ENCODE assay signal across 8 cellular contexts in the genomic region with DNA sequence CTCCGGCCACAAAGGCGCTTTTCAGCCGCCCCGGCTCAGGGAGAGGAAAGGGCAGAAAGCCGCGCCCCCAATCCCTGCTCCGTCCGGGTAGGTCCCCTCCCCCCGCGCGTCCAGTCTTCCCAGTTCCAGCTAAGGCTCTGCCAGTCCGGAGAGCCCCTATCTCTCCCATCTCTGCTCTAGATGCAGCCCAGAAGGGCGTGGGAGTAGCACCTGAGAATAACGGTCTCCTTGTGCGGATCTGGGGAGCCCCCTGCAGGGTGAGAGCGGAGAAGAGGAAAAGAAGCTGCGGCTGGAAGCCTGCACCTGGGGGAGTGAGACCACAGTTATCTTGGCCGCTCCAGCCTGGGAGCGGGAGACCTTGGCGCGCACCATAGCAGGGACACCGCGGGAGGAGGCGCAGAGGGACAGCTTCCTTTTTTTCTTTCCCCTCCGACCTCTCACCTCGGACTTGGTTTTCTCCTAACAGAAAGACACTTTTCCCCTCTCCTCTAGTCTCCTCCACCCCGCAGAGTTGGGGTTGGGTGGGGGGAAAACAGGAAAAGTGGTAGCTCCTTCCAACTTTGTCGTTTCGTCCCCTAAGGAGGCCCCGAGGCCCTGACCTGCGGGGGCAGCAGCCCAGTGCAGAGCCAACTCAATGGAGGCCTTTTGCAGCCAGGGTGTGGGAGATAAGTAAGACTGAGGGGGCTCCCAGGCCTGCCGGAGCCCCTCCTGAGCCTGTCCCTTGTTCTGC. TPM values are rescaled to one million over a fixed set of nuclear protein-coding genes. Genes with fewer than 3 reads are reported as not detected.
DNase-seq lines count a peak whose midpoint lies in the region; ATAC-seq and TF ChIP-seq lines count a peak whose summit lies in the region.

No MANE protein-coding gene starts in this region.

- peaks cover 62% of the 10 kb centered on the region for H3K27me3 Mint-ChIP-seq in activated naive CD8-positive, alpha-beta T cell treated with anti-CD3 and anti-CD28 coated beads, Interleukin-2, amount 10 ng/mL, durations not matched to agents 7 days and 5 days

- in situ Hi-C loops in GM23248 (cut with MboI), result loop anchor here (10.0 kb wide), 1 partner anchor 143 kb away; no protein-coding TSS in a partner anchor
- in situ Hi-C loops in SK-MEL-5 (cut with HindIII; ENCODE audit: low pct_unique_long_range_greater_than_20kb, low sequenced_read_pairs), result no loop called here

- H3K36me3 ChIP-seq in A673 (ENCODE audit: insufficient read depth, low read length, poor library complexity, severe bottlenecking), result no peaks in the 10 kb centered on the region
- no peaks in the 10 kb centered on the region for H3K36me3 ChIP-seq in GM23248 (ENCODE audit: low read depth)

- BruUV-seq in A673 (replicated peaks; lab: Mats Ljungman, UMichigan), result no TSS peak

- peaks cover 10% of the 10 kb centered on the region for H3K36me3 Mint-ChIP-seq in activated naive CD8-positive, alpha-beta T cell treated with anti-CD3 and anti-CD28 coated beads, Interleukin-2, amount 10 ng/mL, durations not matched to agents 7 days and 5 days

- no peaks in the 10 kb centered on the region for H4K20me1 ChIP-seq in GM23248 (ENCODE audit: insufficient read depth)

- peaks cover 16% of the 10 kb centered on the region; the same call in 1 of the 2 replicates for H3F3A ChIP-seq in GM23248 (ENCODE audit: insufficient read depth)

- TF ChIP-seq CTCF in A673 (conservative IDR thresholded peaks at IDR 0.05; ENCODE audit: low read depth, low read length), result peak; percentile 57

- H2AFZ ChIP-seq in GM23248, result peak overlapping the region; percentile 62

- 7 to 10% methylated on average over 29 to 32 of the region's 32 CpGs for WGBS in GM23248 (ENCODE audit: low coverage in 1 of 2, low lambda C conversion rate in 2 of 2, missing lambda C conversion rate in 2 of 2), 2 experiments

- no peaks in the 10 kb centered on the region for H3K9me2 ChIP-seq in GM23248 (ENCODE audit: insufficient read depth)

- no peak overlapping the region for H3K9ac ChIP-seq in GM23248

- H3K27ac ChIP-seq in A673 (ENCODE audit: low read depth, low read length, poor library complexity, severe bottlenecking) (no peak overlapping the region), GM23248 (no peak overlapping the region)

- peak overlapping the region; percentile 67 for H3K4me3 Mint-ChIP-seq in activated naive CD8-positive, alpha-beta T cell treated with anti-CD3 and anti-CD28 coated beads, Interleukin-2, amount 10 ng/mL, durations not matched to agents 7 days and 5 days

- intact Hi-C loops in A673 (cut with micrococcal nuclease; ENCODE audit: unreplicated experiment), result no loop called here

- H3K27ac Mint-ChIP-seq in activated naive CD8-positive, alpha-beta T cell treated with anti-CD3 and anti-CD28 coated beads, Interleukin-2, amount 10 ng/mL, durations not matched to agents 7 days and 5 days, result no peak overlapping the region

- POLR2A ChIA-PET in A673 (lab: Charles Lee; ENCODE audit: low non-redundant PET), result interaction anchor here (0.6 kb wide), 2 partner anchors 29 to 127 kb away, joined by 4 to 20 read pairs; no protein-coding TSS in a partner anchor
- POLR2A ChIA-PET in activated naive CD8-positive, alpha-beta T cell treated with anti-CD3 and anti-CD28 coated beads, Interleukin-2, amount 10 ng/mL, durations not matched to agents 7 days and 5 days (lab: Charles Lee), result interaction anchor here (1.2 to 1.3 kb wide), 3 partner anchors 23 to 39 kb away, joined by 4 to 7 read pairs (median 6); a partner anchor contains a TSS

- H3K9me3 Mint-ChIP-seq in activated naive CD8-positive, alpha-beta T cell treated with anti-CD3 and anti-CD28 coated beads, Interleukin-2, amount 10 ng/mL, durations not matched to agents 7 days and 5 days, result no peaks in the 10 kb centered on the region

- peak; percentile 23 for ATAC-seq in activated naive CD8-positive, alpha-beta T cell treated with anti-CD3 and anti-CD28 coated beads, Interleukin-2, amount 10 ng/mL, durations not matched to agents 7 days and 5 days (ENCODE audit: low read depth)
- ATAC-seq in GM21825 (IDR thresholded peaks at IDR 0.05; ENCODE audit: unreplicated experiment), result no peak

- DNase-seq in A673 (ENCODE audit: low spot score), result peak; percentile 50
- DNase-seq in GM23248, result peak; percentile 75
- DNase-seq in SK-MEL-5 (ENCODE audit: low read depth, low spot score), result peak; percentile 87
- peak; percentile 67 for DNase-seq in activated naive CD8-positive, alpha-beta T cell treated with anti-CD3 and anti-CD28 coated beads, Interleukin-2, amount 10 ng/mL, durations not matched to agents 7 days and 5 days
- DNase-seq in iPS DF 19.7 (ENCODE audit: low read depth, low spot score), result peak; percentile 64
- DNase-seq in stimulated activated CD4-positive, alpha-beta T cell treated with anti-CD3 and anti-CD28 coated beads, Interleukin-15, amount 100 ng/mL, for 24 hours, result peak; percentile 79
- DNase-seq in NCI-H2081 (lab: John Stamatoyannopoulos, UW), result no peak

- H3K79me2 ChIP-seq in GM23248 (ENCODE audit: insufficient read depth), result no peaks in the 10 kb centered on the region

- H3K4me2 ChIP-seq in GM23248 (ENCODE audit: unreplicated experiment), result peak overlapping the region; percentile 87

- H3K4me1 ChIP-seq in A673 (ENCODE audit: insufficient read depth, low read length, poor library complexity, severe bottlenecking), result peaks cover 9% of the 10 kb centered on the region
- H3K4me1 ChIP-seq in GM23248 (ENCODE audit: insufficient read depth), result peaks cover 14% of the 10 kb centered on the region; the same call in 1 of the 2 replicates

- H3K27me3 ChIP-seq in A673 (replicated peaks; ENCODE audit: insufficient read depth, low read depth, low read length, poor library complexity), result peaks cover 68% of the 10 kb centered on the region
- peaks cover 19% of the 10 kb centered on the region for H3K27me3 ChIP-seq in GM23248 (replicated peaks; ENCODE audit: insufficient read depth)

- H3K4me3 ChIP-seq in A673 (ENCODE audit: low read depth, low read length, poor library complexity, severe bottlenecking) (no peak overlapping the region), GM23248 (peak overlapping the region; percentile 68)

- CTCF ChIA-PET in A673 (lab: Charles Lee), result interaction anchor here (0.6 to 1.3 kb wide), 4 partner anchors 12 to 164 kb away, joined by 3 to 6 read pairs (median 3); no protein-coding TSS in a partner anchor

- H3K4me1 Mint-ChIP-seq in activated naive CD8-positive, alpha-beta T cell treated with anti-CD3 and anti-CD28 coated beads, Interleukin-2, amount 10 ng/mL, durations not matched to agents 7 days and 5 days, result peaks cover 42% of the 10 kb centered on the region

- H3K9me3 ChIP-seq in A673 (ENCODE audit: low read depth, low read length, poor library complexity, severe bottlenecking), result no peaks in the 10 kb centered on the region
- no peaks in the 10 kb centered on the region for H3K9me3 ChIP-seq in GM23248 (ENCODE audit: low read depth)

RNA-seq across cellular contexts. Expression of a gene that starts 2.4 kb away (rescaled TPM):
- 0.22 and 0.39 TPM in 2 replicates for total RNA-seq in A673 (2021)
- total RNA-seq in GM23248 (2014; rRNA removed; shearing (Covaris generic)), result not detected in 2 replicates
- not detected in 2 replicates for polyA plus RNA-seq in GM23248 (2016; fragmentation: Nextera tagmentation; extraction: Ambion mirVana)
- total RNA-seq in SK-MEL-5 (2014; rRNA removed; shearing (Covaris generic)), result 0.05 and 0.21 TPM in 2 replicates
- 0.11 and 0.20 TPM in 2 replicates for polyA plus RNA-seq in SK-MEL-5 (2015; cell fraction: cytosol; rRNA removed)
- polyA plus RNA-seq in SK-MEL-5 (2015; cell fraction: nucleus; rRNA removed), result 1.1 TPM in 1 of 2 replicates, not detected in the other
- total RNA-seq in activated naive CD8-positive, alpha-beta T cell treated with anti-CD3 and anti-CD28 coated beads, Interleukin-2, amount 10 ng/mL, durations not matched to agents 7 days and 5 days, result under 1 TPM; 0.11 to 0.25 TPM

RNA-seq across cellular contexts. Expression of a gene that starts 18.4 kb away (rescaled TPM):
- 47.2 and 55.7 TPM in 2 replicates for total RNA-seq in A673 (2021)
- 22.0 and 62.9 TPM in 2 replicates for total RNA-seq in GM23248 (2014; rRNA removed; shearing (Covaris generic))
- 28.2 and 31.6 TPM in 2 replicates for polyA plus RNA-seq in GM23248 (2016; fragmentation: Nextera tagmentation; extraction: Ambion mirVana)
- 20.6 and 21.7 TPM in 2 replicates for total RNA-seq in SK-MEL-5 (2014; rRNA removed; shearing (Covaris generic))
- polyA plus RNA-seq in SK-MEL-5 (2015; cell fraction: cytosol; rRNA removed), result 17.1 and 18.6 TPM in 2 replicates
- polyA plus RNA-seq in SK-MEL-5 (2015; cell fraction: nucleus; rRNA removed), result 216 and 234 TPM in 2 replicates
- 100 to 1,000 TPM; 111 to 112 TPM for total RNA-seq in activated naive CD8-positive, alpha-beta T cell treated with anti-CD3 and anti-CD28 coated beads, Interleukin-2, amount 10 ng/mL, durations not matched to agents 7 days and 5 days

RNA-seq across cellular contexts. Expression of a gene that starts 22.5 kb away (rescaled TPM):
- total RNA-seq in A673 (2021), result 1.3 and 1.6 TPM in 2 replicates
- total RNA-seq in GM23248 (2014; rRNA removed; shearing (Covaris generic)), result 0.86 and 1.1 TPM in 2 replicates
- polyA plus RNA-seq in GM23248 (2016; fragmentation: Nextera tagmentation; extraction: Ambion mirVana), result 0.63 and 0.65 TPM in 2 replicates
- 5.2 and 7.8 TPM in 2 replicates for total RNA-seq in SK-MEL-5 (2014; rRNA removed; shearing (Covaris generic))
- 6.7 and 9.0 TPM in 2 replicates for polyA plus RNA-seq in SK-MEL-5 (2015; cell fraction: cytosol; rRNA removed)
- polyA plus RNA-seq in SK-MEL-5 (2015; cell fraction: nucleus; rRNA removed), result 18.0 and 19.2 TPM in 2 replicates
- 1 to 10 TPM; 8.0 to 9.7 TPM for total RNA-seq in activated naive CD8-positive, alpha-beta T cell treated with anti-CD3 and anti-CD28 coated beads, Interleukin-2, amount 10 ng/mL, durations not matched to agents 7 days and 5 days

RNA-seq across cellular contexts. Expression of a gene that starts 31.7 kb away (rescaled TPM):
- total RNA-seq in A673 (2021), result 121 and 138 TPM in 2 replicates
- total RNA-seq in GM23248 (2014; rRNA removed; shearing (Covaris generic)), result 8.2 and 12.8 TPM in 2 replicates
- polyA plus RNA-seq in GM23248 (2016; fragmentation: Nextera tagmentation; extraction: Ambion mirVana), result 8.6 and 10.3 TPM in 2 replicates
- total RNA-seq in SK-MEL-5 (2014; rRNA removed; shearing (Covaris generic)), result 14.5 and 16.1 TPM in 2 replicates
- polyA plus RNA-seq in SK-MEL-5 (2015; cell fraction: cytosol; rRNA removed), result 41.5 and 54.0 TPM in 2 replicates
- polyA plus RNA-seq in SK-MEL-5 (2015; cell fraction: nucleus; rRNA removed), result 55.7 and 79.5 TPM in 2 replicates
- total RNA-seq in activated naive CD8-positive, alpha-beta T cell treated with anti-CD3 and anti-CD28 coated beads, Interleukin-2, amount 10 ng/mL, durations not matched to agents 7 days and 5 days, result 100 to 1,000 TPM; 123 to 129 TPM

RNA-seq across cellular contexts. Expression of a gene that starts 38.9 kb away (rescaled TPM):
- total RNA-seq in A673 (2021), result 3,473 and 3,645 TPM in 2 replicates
- total RNA-seq in GM23248 (2014; rRNA removed; shearing (Covaris generic)), result 1,598 and 1,776 TPM in 2 replicates
- 1,195 and 1,237 TPM in 2 replicates for polyA plus RNA-seq in GM23248 (2016; fragmentation: Nextera tagmentation; extraction: Ambion mirVana)
- 1,958 and 1,976 TPM in 2 replicates for total RNA-seq in SK-MEL-5 (2014; rRNA removed; shearing (Covaris generic))
- polyA plus RNA-seq in SK-MEL-5 (2015; cell fraction: cytosol; rRNA removed), result 2,389 and 2,410 TPM in 2 replicates
- polyA plus RNA-seq in SK-MEL-5 (2015; cell fraction: nucleus; rRNA removed), result 508 and 518 TPM in 2 replicates
- 1,000 to 10,000 TPM; 1,302 to 1,389 TPM for total RNA-seq in activated naive CD8-positive, alpha-beta T cell treated with anti-CD3 and anti-CD28 coated beads, Interleukin-2, amount 10 ng/mL, durations not matched to agents 7 days and 5 days

Comparison
In these comparisons a context has a peak if more than half of its experiments do, and no peak if none do; other contexts are left out.
1. DNase-seq: peak in A673 (single experiment), GM23248 (single experiment), SK-MEL-5 (single experiment), activated naive CD8-positive, alpha-beta T cell treated with anti-CD3 and anti-CD28 coated beads, Interleukin-2, amount 10 ng/mL, durations not matched to agents 7 days and 5 days (single experiment), iPS DF 19.7 (single experiment) and stimulated activated CD4-positive, alpha-beta T cell treated with anti-CD3 and anti-CD28 coated beads, Interleukin-15, amount 100 ng/mL, for 24 hours (single experiment); none in NCI-H2081 (0 of 2).